ENCODE assay signal across 33 cellular contexts in the genomic region with DNA sequence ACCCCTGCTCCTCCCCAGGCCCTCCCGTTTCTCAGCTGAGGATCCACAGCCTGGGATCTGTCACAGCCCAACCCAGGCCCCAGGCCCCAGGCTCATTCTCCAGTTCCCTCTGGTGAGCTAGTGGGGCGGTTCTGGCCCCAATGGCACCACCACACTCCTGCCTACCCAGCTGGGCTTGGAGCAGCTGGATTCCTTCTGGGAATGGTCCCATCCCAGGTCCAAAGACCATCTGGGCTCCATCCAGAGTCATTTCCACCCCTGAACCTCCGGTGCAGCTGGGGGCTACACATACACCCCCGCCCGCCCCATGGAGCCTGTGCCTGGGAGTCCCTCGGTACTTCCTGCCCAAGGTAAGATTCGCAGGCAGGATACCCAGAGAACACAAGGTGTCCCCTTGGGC.
"Had no signal": no experiment of that assay in that cellular context is flagged by ENCODE, and none has a peak within 500 bp of the region (broad histone marks: within the 10 kb centered on the region; RNA-seq: fewer than 3 reads in every experiment).

No MANE protein-coding gene starts in this region.

- H3K27me3 ChIP-seq: body of pancreas, cardiac muscle cell, colonic mucosa, dorsolateral prefrontal cortex, pancreas, right atrium auricular region, vagina had no signal

- H3K27me3 Mint-ChIP-seq: type B pancreatic cell had no signal

- H3K27ac Mint-ChIP-seq: activated CD4-positive, alpha-beta T cell treated with anti-CD3 and anti-CD28 coated beads for 36 hours; activated CD8-positive, alpha-beta memory T cell treated with anti-CD3 and anti-CD28 coated beads, Interleukin-2, amount 10 ng/mL, durations not matched to agents 7 days and 5 days; activated CD8-positive, alpha-beta T cell treated with anti-CD3 and anti-CD28 coated beads, Interleukin-2, amount 10 ng/mL, durations not matched to agents 7 days and 5 days; activated naive CD8-positive, alpha-beta T cell; nephron progenitor cell; stimulated activated naive CD8-positive, alpha-beta T cell treated with anti-CD3 and anti-CD28 coated beads, Interleukin-15, Interleukin-2, amounts not matched to agents 100 ng/mL and 50 ng/mL, for 24 hours; T-helper 2 cell treated with Interferon-gamma antibody and Interleukin-4, amounts not matched to agents 5 μg/mL and 100 μg/mL, for 36 hours; type B pancreatic cell had no signal

- H3K4me3 ChIP-seq: body of pancreas, cardiac muscle cell, colonic mucosa, dorsolateral prefrontal cortex, gastroesophageal sphincter, lower lobe of right lung, mucosa of descending colon, pancreas, prostate gland, right atrium auricular region, spleen, vagina had no signal

- H3K4me1 Mint-ChIP-seq: activated CD4-positive, alpha-beta T cell treated with anti-CD3 and anti-CD28 coated beads for 36 hours; activated CD8-positive, alpha-beta memory T cell treated with anti-CD3 and anti-CD28 coated beads, Interleukin-2, amount 10 ng/mL, durations not matched to agents 7 days and 5 days had no signal

- H3K27ac ChIP-seq: body of pancreas, cardiac muscle cell, colonic mucosa, dorsolateral prefrontal cortex, lower lobe of right lung, pancreas, prostate gland, spleen, vagina had no signal

- H3K9me3 Mint-ChIP-seq: stimulated activated naive CD8-positive, alpha-beta T cell treated with anti-CD3 and anti-CD28 coated beads, Interleukin-15, Interleukin-2, amounts not matched to agents 100 ng/mL and 50 ng/mL, for 24 hours had no signal

- H3K36me3 Mint-ChIP-seq: activated CD8-positive, alpha-beta memory T cell treated with anti-CD3 and anti-CD28 coated beads, Interleukin-2, amount 10 ng/mL, durations not matched to agents 7 days and 5 days; type B pancreatic cell had no signal

- ATAC-seq: activated CD4-positive, alpha-beta T cell treated with anti-CD3 and anti-CD28 coated beads for 36 hours; activated CD8-positive, alpha-beta memory T cell treated with anti-CD3 and anti-CD28 coated beads, Interleukin-2, amount 10 ng/mL, durations not matched to agents 7 days and 5 days; activated CD8-positive, alpha-beta T cell treated with anti-CD3 and anti-CD28 coated beads, Interleukin-2, amount 10 ng/mL, durations not matched to agents 7 days and 5 days; body of pancreas; gastroesophageal sphincter; left lobe of liver; lower lobe of right lung; mucosa of descending colon; pancreas had no signal

- H3K36me3 ChIP-seq: cardiac muscle cell, colonic mucosa, gastroesophageal sphincter, lower lobe of right lung, pancreas, prostate gland, right atrium auricular region, spleen, vagina had no signal

- H3K9me3 ChIP-seq: colonic mucosa, lower lobe of right lung, pancreas, prostate gland, vagina had no signal

- H3K4me3 Mint-ChIP-seq: activated CD4-positive, alpha-beta T cell treated with anti-CD3 and anti-CD28 coated beads for 36 hours; activated CD8-positive, alpha-beta memory T cell treated with anti-CD3 and anti-CD28 coated beads, Interleukin-2, amount 10 ng/mL, durations not matched to agents 7 days and 5 days; activated CD8-positive, alpha-beta T cell treated with anti-CD3 and anti-CD28 coated beads, Interleukin-2, amount 10 ng/mL, durations not matched to agents 7 days and 5 days; activated naive CD8-positive, alpha-beta T cell; nephron progenitor cell; stimulated activated naive CD8-positive, alpha-beta T cell treated with anti-CD3 and anti-CD28 coated beads, Interleukin-15, Interleukin-2, amounts not matched to agents 100 ng/mL and 50 ng/mL, for 24 hours; T-helper 2 cell treated with Interferon-gamma antibody and Interleukin-4, amounts not matched to agents 5 μg/mL and 100 μg/mL, for 36 hours; type B pancreatic cell had no signal

- H3K4me1 ChIP-seq: colonic mucosa, prostate gland had no signal

- DNase-seq: activated CD4-positive, alpha-beta T cell treated with anti-CD3 and anti-CD28 coated beads for 36 hours; activated CD4-positive, CD25-positive, alpha-beta regulatory T cell; activated CD8-positive, alpha-beta memory T cell treated with anti-CD3 and anti-CD28 coated beads, Interleukin-2, amount 10 ng/mL, durations not matched to agents 7 days and 5 days; activated CD8-positive, alpha-beta T cell treated with anti-CD3 and anti-CD28 coated beads, Interleukin-2, amount 10 ng/mL, durations not matched to agents 7 days and 5 days; activated effector memory CD4-positive, alpha-beta T cell treated with Interleukin-2 at 50 U/mL for 16 hours; activated naive CD4-positive, alpha-beta T cell treated with Interleukin-2 at 50 U/mL for 16 hours; activated T-cell treated with anti-CD3 and anti-CD28 coated beads, Interleukin-2, amount 50 U/mL, for 48 hours; aorta; body of pancreas; cerebellar nuclear complex; colonic mucosa; dorsolateral prefrontal cortex; effector memory CD4-positive, alpha-beta T cell; erythroblast; hypothalamus; lower lobe of right lung; mucosa of descending colon; nephron progenitor cell; spleen; stimulated activated CD4-positive, alpha-beta T cell treated with anti-CD3 and anti-CD28 coated beads, Interleukin-2, amount 100 ng/mL, for 48 hours; substantia nigra; T-helper 1 cell had no signal
